ENCODE assay signal across 19 cellular contexts in the genomic region with DNA sequence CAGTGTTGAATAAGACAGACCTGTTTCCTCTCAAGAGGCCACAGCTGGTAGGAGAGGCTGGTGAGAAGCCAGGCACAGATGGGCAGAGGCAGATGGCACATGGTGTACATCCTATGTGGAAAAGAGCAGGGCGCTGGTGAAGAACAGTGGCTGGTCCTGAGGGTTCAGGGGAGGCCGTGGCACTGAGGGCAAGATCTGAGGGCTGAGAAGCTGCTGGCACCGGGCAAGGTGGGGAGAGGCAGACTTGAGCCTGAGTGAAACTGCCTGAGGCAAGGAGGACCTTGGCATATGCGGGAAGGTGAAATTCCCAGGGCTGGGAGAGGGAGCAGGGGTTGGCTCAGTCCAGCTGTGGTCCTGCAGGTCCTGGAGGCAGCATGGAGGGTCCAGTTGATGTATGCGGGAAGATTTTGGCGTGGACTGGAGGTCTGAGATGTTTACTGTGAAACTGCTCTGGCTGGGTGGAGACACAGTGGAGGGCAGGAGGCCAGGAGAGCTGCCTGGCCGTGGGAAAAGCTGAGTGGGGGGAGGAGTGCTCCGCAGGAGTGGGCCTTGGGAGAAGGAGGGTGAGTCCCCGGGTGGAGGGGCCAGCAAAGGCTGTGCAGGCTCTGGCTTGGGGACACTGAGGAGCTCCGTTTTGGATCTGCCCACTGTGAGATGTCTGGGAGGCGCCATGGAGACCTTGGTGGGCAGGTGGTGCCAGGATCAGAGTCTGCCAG. TPM values are rescaled to one million over a fixed set of nuclear protein-coding genes. Genes with fewer than 3 reads are reported as not detected.
DNase-seq lines count a peak whose midpoint lies in the region; ATAC-seq and TF ChIP-seq lines count a peak whose summit lies in the region.
"Had no signal": no experiment of that assay in that cellular context is flagged by ENCODE, and none has a peak within 500 bp of the region (broad histone marks: within the 10 kb centered on the region; RNA-seq: fewer than 3 reads in every experiment).

No MANE protein-coding gene starts in this region.

- DNase-seq in Caco-2 (peak in 1 of 2 experiments; percentile 26), mesenchymal stem cell (no peak), CD1c-positive myeloid dendritic cell (ENCODE audit: extremely low spot score) (no peak), Kasumi-1 (lab: John Stamatoyannopoulos, UW) (no peak)
- DNase-seq: activated CD8-positive, alpha-beta memory T cell treated with anti-CD3 and anti-CD28 coated beads, Interleukin-2, amount 50 U/mL, for 4 hours; EL; NCI-H1048; NCI-H2227 treated with DMSO at 0.1 percent for 48 hours; stimulated activated CD4-positive, alpha-beta T cell treated with anti-CD3 and anti-CD28 coated beads, Interleukin-4, amount 100 ng/mL, for 1 hour; upper lobe of right lung had no signal

- TF ChIP-seq CTCF in Caco-2 (IDR thresholded peaks at IDR 0.05; ENCODE audit: insufficient read depth in 1 of 2, low read depth in 1 of 2, low read length in 1 of 2, severe bottlenecking in 1 of 2, unreplicated experiment in 1 of 2) = no peak
- TF ChIP-seq CTCF in VCaP (conservative IDR thresholded peaks at IDR 0.05) = no peak

- H4K91ac ChIP-seq in mesenchymal stem cell (ENCODE audit: low read length) = no peak overlapping the region

- no peak for ATAC-seq in GM21619 (IDR thresholded peaks at IDR 0.05; ENCODE audit: unreplicated experiment)
- no peak for ATAC-seq in GM21529 (IDR thresholded peaks at IDR 0.05; ENCODE audit: unreplicated experiment)
- ATAC-seq: sciatic nerve, upper lobe of right lung had no signal

- H3K18ac ChIP-seq in mesenchymal stem cell (ENCODE audit: low read depth in 1 of 2, low read length in 2 of 2) = no peak overlapping the region

- peaks cover 60% of the 10 kb centered on the region for H3K4me1 ChIP-seq in BLaER1
- H3K4me1 ChIP-seq in Caco-2 = peaks cover 7% of the 10 kb centered on the region
- peaks cover 21% of the 10 kb centered on the region for H3K4me1 ChIP-seq in mesenchymal stem cell (ENCODE audit: control insufficient read depth, insufficient read depth, low read depth, low read length)

- H3K4me2 ChIP-seq in BLaER1 (peak overlapping the region; percentile 98), mesenchymal stem cell (ENCODE audit: low read length, poor library complexity, severe bottlenecking) (no peak overlapping the region)

- no peaks in the 10 kb centered on the region for H3K27me3 ChIP-seq in BLaER1
- H3K27me3 ChIP-seq in Caco-2 (replicated peaks; ENCODE audit: control insufficient read depth, insufficient read depth, low read length) = no peaks in the 10 kb centered on the region
- H3K27me3 ChIP-seq in mesenchymal stem cell (ENCODE audit: control insufficient read depth in 1 of 2, insufficient read depth in 1 of 2, low read length in 2 of 2) = no peaks in the 10 kb centered on the region
- H3K27me3 ChIP-seq: upper lobe of right lung had no signal

- H2BK12ac ChIP-seq in mesenchymal stem cell (ENCODE audit: low read length in 2 of 2) = no peak overlapping the region

- peaks cover 3% of the 10 kb centered on the region; the same call in 1 of the 2 replicates for H4K20me1 ChIP-seq in BLaER1

- peak overlapping the region; percentile 47 for H3K27ac Mint-ChIP-seq in Caco-2 (ENCODE audit: unreplicated experiment)

- no peaks in the 10 kb centered on the region for H3K9me3 Mint-ChIP-seq in Caco-2 (ENCODE audit: unreplicated experiment)

- peak overlapping the region; percentile 73 for H3K27ac ChIP-seq in BLaER1
- peak overlapping the region; percentile 100; the same call in 1 of the 2 replicates for H3K27ac ChIP-seq in VCaP
- H3K27ac ChIP-seq in mesenchymal stem cell (ENCODE audit: low read length, poor library complexity, severe bottlenecking) = no peak overlapping the region
- H3K27ac ChIP-seq: upper lobe of right lung had no signal

- no peak overlapping the region for H2AK5ac ChIP-seq in mesenchymal stem cell (ENCODE audit: low read length, severe bottlenecking)

- POLR2A ChIA-PET in Caco-2 (lab: Charles Lee) = no interaction called here

- CTCF ChIA-PET in Caco-2 (lab: Charles Lee) = interaction anchor here (1.1 kb wide), 1 partner anchor 25 kb away, joined by 6 read pairs; no protein-coding TSS in a partner anchor

- H3K36me3 ChIP-seq in BLaER1 = peaks cover 33% of the 10 kb centered on the region
- no peaks in the 10 kb centered on the region; the same call in 1 of the 2 replicates for H3K36me3 ChIP-seq in Caco-2 (ENCODE audit: control insufficient read depth, insufficient read depth, low read length)
- H3K36me3 ChIP-seq in mesenchymal stem cell (ENCODE audit: control insufficient read depth in 1 of 2, insufficient read depth in 2 of 2, low read depth in 1 of 2, low read length in 2 of 2) = peaks cover 24 to 42% of the 10 kb centered on the region in 2 experiments

- intact Hi-C loops in Caco-2 (cut with micrococcal nuclease; ENCODE audit: unreplicated experiment) = no loop called here

- H3K27me3 Mint-ChIP-seq in Caco-2 (ENCODE audit: insufficient read depth, unreplicated experiment) = no peaks in the 10 kb centered on the region

- H2BK120ac ChIP-seq in mesenchymal stem cell (ENCODE audit: low read depth, low read length) = no peak overlapping the region

- no peak overlapping the region for H4K8ac ChIP-seq in mesenchymal stem cell (ENCODE audit: low read length)

- H2BK15ac ChIP-seq in mesenchymal stem cell (ENCODE audit: low read depth, poor library complexity, severe bottlenecking) = no peak overlapping the region

- H3K36me3 Mint-ChIP-seq in Caco-2 (ENCODE audit: insufficient read depth, unreplicated experiment) = peaks cover 21% of the 10 kb centered on the region

- 90% methylated on average over 11 of the region's 11 CpGs for WGBS in mesenchymal stem cell

- H3K4me3 Mint-ChIP-seq in Caco-2 (ENCODE audit: unreplicated experiment) = no peak overlapping the region

- H2AFZ ChIP-seq in mesenchymal stem cell (ENCODE audit: low read depth, low read length) = no peak overlapping the region

- H3K4me3 ChIP-seq in BLaER1 = no peak overlapping the region
- H3K4me3 ChIP-seq in Caco-2 (ENCODE audit: low read depth, low read length) = no peak overlapping the region
- no peak overlapping the region for H3K4me3 ChIP-seq in mesenchymal stem cell (ENCODE audit: insufficient read depth in 1 of 2, low read depth in 1 of 2, low read length in 2 of 2)
- H3K4me3 ChIP-seq: lung, upper lobe of right lung had no signal

- peak overlapping the region; percentile 65 for H3K9ac ChIP-seq in BLaER1
- H3K9ac ChIP-seq in mesenchymal stem cell (ENCODE audit: low read length) = peak overlapping the region; percentile 17

- no TSS peak for BruUV-seq in Caco-2 (replicated peaks; lab: Mats Ljungman, UMichigan)

- H3K4me1 Mint-ChIP-seq in Caco-2 (ENCODE audit: low read depth, unreplicated experiment) = peaks cover 15% of the 10 kb centered on the region

- peaks cover 43% of the 10 kb centered on the region for H3K79me1 ChIP-seq in mesenchymal stem cell (replicated peaks; ENCODE audit: low read length, poor library complexity, severe bottlenecking)

- H3K4ac ChIP-seq in mesenchymal stem cell (ENCODE audit: low read depth in 1 of 2, low read length in 2 of 2) = no peak overlapping the region

- H2BK5ac ChIP-seq in mesenchymal stem cell (ENCODE audit: low read depth, low read length, poor library complexity, severe bottlenecking) = no peak overlapping the region

- H3K23ac ChIP-seq in mesenchymal stem cell (ENCODE audit: low read length in 2 of 2) = peak overlapping the region in 1 of 2 experiments; percentile 23

- no peak overlapping the region for H3K14ac ChIP-seq in mesenchymal stem cell (ENCODE audit: low read length in 2 of 2)

- no peaks in the 10 kb centered on the region for H3K9me3 ChIP-seq in BLaER1
- no peaks in the 10 kb centered on the region for H3K9me3 ChIP-seq in Caco-2
- H3K9me3 ChIP-seq in mesenchymal stem cell (ENCODE audit: control insufficient read depth, low read length) = no peaks in the 10 kb centered on the region
- H3K9me3 ChIP-seq: upper lobe of right lung had no signal

RNA-seq across cellular contexts. Expression of a gene that starts 2.6 kb away (rescaled TPM):
- total RNA-seq in Caco-2 (2022) = 57.7 and 58.0 TPM in 2 replicates
- 67.1 TPM for polyA plus RNA-seq in mesenchymal stem cell (2013, experiment 1 of 2)
- polyA plus RNA-seq in mesenchymal stem cell (2013, experiment 2 of 2) = 66.3 TPM

RNA-seq across cellular contexts. Expression of a gene that starts 12.1 kb away (rescaled TPM):
- total RNA-seq in Caco-2 (2022) = 22.7 and 24.6 TPM in 2 replicates
- polyA plus RNA-seq in mesenchymal stem cell (2013, experiment 1 of 2) = 27.8 TPM
- 27.0 TPM for polyA plus RNA-seq in mesenchymal stem cell (2013, experiment 2 of 2)

RNA-seq across cellular contexts. Expression of a gene that starts 19.0 kb away (rescaled TPM):
- total RNA-seq in Caco-2 (2022) = 53.3 and 57.5 TPM in 2 replicates
- polyA plus RNA-seq in mesenchymal stem cell (2013, experiment 1 of 2) = 1.3 TPM
- polyA plus RNA-seq in mesenchymal stem cell (2013, experiment 2 of 2) = 1.2 TPM

RNA-seq across cellular contexts. Expression of a gene that starts 25.1 kb away (rescaled TPM):
- 230 and 247 TPM in 2 replicates for total RNA-seq in Caco-2 (2022)
- 101 TPM for polyA plus RNA-seq in mesenchymal stem cell (2013, experiment 1 of 2)
- 96.2 TPM for polyA plus RNA-seq in mesenchymal stem cell (2013, experiment 2 of 2)

RNA-seq across cellular contexts. Expression of a gene that starts 35.5 kb away (rescaled TPM):
- total RNA-seq in Caco-2 (2022) = 2.9 and 3.4 TPM in 2 replicates
- not detected for polyA plus RNA-seq in mesenchymal stem cell (2013, experiment 1 of 2)
- polyA plus RNA-seq in mesenchymal stem cell (2013, experiment 2 of 2) = not detected
- total RNA-seq: endothelial cell of umbilical vein, H4, SK-MEL-5 had no signal
- polyA plus RNA-seq: endothelial cell of umbilical vein had no signal
